8 cellular contexts compared by ENCODE assay signal in genomic region chr1:16236495-16237342, GRCh38. TPM values are rescaled to one million over a fixed set of nuclear protein-coding genes. Genes with fewer than 3 reads are reported as not detected.
A peak's percentile ranks its signal among the peaks of the same experiment; 100 is the strongest.
DNase-seq lines count a peak whose midpoint lies in the region; ATAC-seq lines count a peak whose summit lies in the region.

Gene CPLANE2 (minus strand): TSS chr1:16237183. CDS start chr1:16236742, 441 bp downstream.

- H3K36me3 ChIP-seq in CD8-positive, alpha-beta memory T cell (ENCODE audit: insufficient read depth, low read length), result no peaks in the 10 kb centered on the region
- H3K36me3 ChIP-seq in endocrine pancreas (ENCODE audit: control insufficient read depth, insufficient read depth, low read length), result no peaks in the 10 kb centered on the region
- no peaks in the 10 kb centered on the region for H3K36me3 ChIP-seq in mesodermal cell (ENCODE audit: control insufficient read depth, insufficient read depth, low read length)

- CTCF ChIA-PET in CD8-positive, alpha-beta memory T cell (lab: Charles Lee), result interaction anchor here (0.9 to 2.7 kb wide), 5 partner anchors 19 to 164 kb away, joined by 3 to 12 read pairs (median 3); partner anchors contain the start of gene FAM131C
- CTCF ChIA-PET in activated CD8-positive, alpha-beta memory T cell treated with anti-CD3 and anti-CD28 coated beads, Interleukin-2, amount 10 ng/mL, durations not matched to agents 7 days and 5 days (lab: Charles Lee), result interaction anchor here (1.4 to 4.8 kb wide), 7 partner anchors 8 to 204 kb away, joined by 3 to 24 read pairs (median 11); partner anchors contain the start of gene NECAP2

- peak within 1 kb of the TSS; percentile 91 to 99 (median 98) for H3K27ac Mint-ChIP-seq in CD8-positive, alpha-beta memory T cell
- H3K27ac Mint-ChIP-seq in activated CD8-positive, alpha-beta memory T cell treated with anti-CD3 and anti-CD28 coated beads, Interleukin-2, amount 10 ng/mL, durations not matched to agents 7 days and 5 days, result peak within 1 kb of the TSS; percentile 86

- no peaks in the 10 kb centered on the region for H3K9me3 ChIP-seq in CD8-positive, alpha-beta memory T cell (ENCODE audit: low read length)
- no peaks in the 10 kb centered on the region for H3K9me3 ChIP-seq in endocrine pancreas (ENCODE audit: control insufficient read depth, low read length)
- H3K9me3 ChIP-seq in mesodermal cell (ENCODE audit: control insufficient read depth, low read length), result no peaks in the 10 kb centered on the region

- H3K36me3 Mint-ChIP-seq in CD8-positive, alpha-beta memory T cell, result peaks cover 0 to 9% (median 0%) of the 10 kb centered on the region in 3 donors
- H3K36me3 Mint-ChIP-seq in activated CD8-positive, alpha-beta memory T cell treated with anti-CD3 and anti-CD28 coated beads, Interleukin-2, amount 10 ng/mL, durations not matched to agents 7 days and 5 days, result no peaks in the 10 kb centered on the region

- no peaks in the 10 kb centered on the region for H3K9me3 Mint-ChIP-seq in CD8-positive, alpha-beta memory T cell
- H3K9me3 Mint-ChIP-seq in activated CD8-positive, alpha-beta memory T cell treated with anti-CD3 and anti-CD28 coated beads, Interleukin-2, amount 10 ng/mL, durations not matched to agents 7 days and 5 days (ENCODE audit: low read depth), result no peaks in the 10 kb centered on the region

- peaks cover 24% of the 10 kb centered on the region for H3K4me1 ChIP-seq in CD8-positive, alpha-beta memory T cell (ENCODE audit: insufficient read depth, low read length)
- H3K4me1 ChIP-seq in endocrine pancreas (ENCODE audit: control insufficient read depth, insufficient read depth, low read length) (peaks cover 3% of the 10 kb centered on the region), mesodermal cell (ENCODE audit: control insufficient read depth, insufficient read depth, low read length, poor library complexity, severe bottlenecking) (peaks cover 11% of the 10 kb centered on the region)

- H3K27me3 Mint-ChIP-seq in CD8-positive, alpha-beta memory T cell, result peaks cover 0 to 2% of the 10 kb centered on the region in 2 donors
- no peaks in the 10 kb centered on the region for H3K27me3 Mint-ChIP-seq in activated CD8-positive, alpha-beta memory T cell treated with anti-CD3 and anti-CD28 coated beads, Interleukin-2, amount 10 ng/mL, durations not matched to agents 7 days and 5 days

- peak; percentile 93 to 98 (median 96) for DNase-seq in CD8-positive, alpha-beta memory T cell
- peak; percentile 91 for DNase-seq in HT1080 (ENCODE audit: low read depth)
- peak; percentile 93 for DNase-seq in NK-92 treated with Interleukin-12 subunit alpha and Interleukin-12 subunit beta, amount 100 ng/mL, for 24 hours (lab: John Stamatoyannopoulos, UW)
- peak; percentile 97 for DNase-seq in activated CD8-positive, alpha-beta memory T cell treated with anti-CD3 and anti-CD28 coated beads, Interleukin-2, amount 10 ng/mL, durations not matched to agents 7 days and 5 days
- DNase-seq in stimulated activated CD8-positive, alpha-beta memory T cell treated with anti-CD3 and anti-CD28 coated beads, Interleukin-15, amount 100 ng/mL, for 4 hours (ENCODE audit: low read depth in 2 of 2), result peak; percentile 91 to 95

- peak within 1 kb of the TSS; percentile 88 for H3K27ac ChIP-seq in CD8-positive, alpha-beta memory T cell (ENCODE audit: low read depth, low read length)
- H3K27ac ChIP-seq in mesodermal cell (ENCODE audit: low read depth, low read length, severe bottlenecking), result no peak within 1 kb of the TSS

- peak within 1 kb of the TSS; percentile 63 for H3K9ac ChIP-seq in endocrine pancreas (ENCODE audit: control insufficient read depth, insufficient read depth, low read length)

- H3K4me3 ChIP-seq in CD8-positive, alpha-beta memory T cell (ENCODE audit: low read length), result peak within 1 kb of the TSS; percentile 98
- peak within 1 kb of the TSS; percentile 2 for H3K4me3 ChIP-seq in endocrine pancreas (ENCODE audit: control insufficient read depth, insufficient read depth, low read length)
- peak within 1 kb of the TSS; percentile 55 for H3K4me3 ChIP-seq in mesodermal cell (ENCODE audit: extremely low read depth, insufficient read depth, low read length, poor library complexity, severe bottlenecking)

- POLR2A ChIA-PET in CD8-positive, alpha-beta memory T cell (lab: Charles Lee), result interaction anchor here (0.5 to 1.4 kb wide), 3 partner anchors 19 to 425 kb away, joined by 3 to 5 read pairs (median 4); partner anchors contain the start of gene FBXO42

- ATAC-seq in GM21360 (IDR thresholded peaks at IDR 0.05; ENCODE audit: unreplicated experiment), result peak; percentile 79
- ATAC-seq in activated CD8-positive, alpha-beta memory T cell treated with anti-CD3 and anti-CD28 coated beads, Interleukin-2, amount 10 ng/mL, durations not matched to agents 7 days and 5 days, result peak; percentile 94

- no peaks in the 10 kb centered on the region for H3K27me3 ChIP-seq in CD8-positive, alpha-beta memory T cell (ENCODE audit: insufficient read depth, low read length, poor library complexity, severe bottlenecking)
- H3K27me3 ChIP-seq in endocrine pancreas (ENCODE audit: control insufficient read depth, insufficient read depth, low read length), result no peaks in the 10 kb centered on the region

- peak within 1 kb of the TSS; percentile 87 to 96 (median 90) for H3K4me3 Mint-ChIP-seq in CD8-positive, alpha-beta memory T cell
- peak within 1 kb of the TSS; percentile 79 for H3K4me3 Mint-ChIP-seq in activated CD8-positive, alpha-beta memory T cell treated with anti-CD3 and anti-CD28 coated beads, Interleukin-2, amount 10 ng/mL, durations not matched to agents 7 days and 5 days

- H3K4me1 Mint-ChIP-seq in CD8-positive, alpha-beta memory T cell, result peaks cover 17 to 31% (median 25%) of the 10 kb centered on the region in 3 donors
- H3K4me1 Mint-ChIP-seq in activated CD8-positive, alpha-beta memory T cell treated with anti-CD3 and anti-CD28 coated beads, Interleukin-2, amount 10 ng/mL, durations not matched to agents 7 days and 5 days, result peaks cover 34% of the 10 kb centered on the region

- WGBS in mesodermal cell (ENCODE audit: insufficient coverage in 2 of 2), 2 experiments, result 0 to 3% methylated on average over 42 to 43 of the region's 57 CpGs

RNA-seq across cellular contexts. Expression of gene CPLANE2, which starts in this region (rescaled TPM):
- total RNA-seq in CD8-positive, alpha-beta memory T cell, result 1 to 10 TPM; 5.2 to 5.6 TPM
- polyA plus RNA-seq in CD8-positive, alpha-beta memory T cell, result 2.6 TPM
- total RNA-seq in HT1080 (2014; rRNA removed; shearing (Covaris generic)), result 7.4 and 9.2 TPM in 2 replicates
- 5.2 and 9.3 TPM in 2 replicates for polyA plus RNA-seq in HT1080 (2015; cell fraction: cytosol; rRNA removed)
- polyA plus RNA-seq in HT1080 (2015; cell fraction: nucleus; rRNA removed), result 2.7 and 4.6 TPM in 2 replicates
- total RNA-seq in activated CD8-positive, alpha-beta memory T cell treated with anti-CD3 and anti-CD28 coated beads, Interleukin-2, amount 10 ng/mL, durations not matched to agents 7 days and 5 days, result 1 to 10 TPM; 5.9 to 6.4 TPM
- polyA plus RNA-seq in mesodermal cell (2013, experiment 1 of 2), result 5.5 TPM
- polyA plus RNA-seq in mesodermal cell (2013, experiment 2 of 2), result 2.6 TPM

Comparison
In these comparisons a context has a peak if more than half of its experiments do, and no peak if none do; other contexts are left out.
1. H3K4me3 ChIP-seq: peak in every context shown above with its lines; median percentile 98 in CD8-positive, alpha-beta memory T cell; 55 in mesodermal cell; 2 in endocrine pancreas.